In the genomic region with DNA sequence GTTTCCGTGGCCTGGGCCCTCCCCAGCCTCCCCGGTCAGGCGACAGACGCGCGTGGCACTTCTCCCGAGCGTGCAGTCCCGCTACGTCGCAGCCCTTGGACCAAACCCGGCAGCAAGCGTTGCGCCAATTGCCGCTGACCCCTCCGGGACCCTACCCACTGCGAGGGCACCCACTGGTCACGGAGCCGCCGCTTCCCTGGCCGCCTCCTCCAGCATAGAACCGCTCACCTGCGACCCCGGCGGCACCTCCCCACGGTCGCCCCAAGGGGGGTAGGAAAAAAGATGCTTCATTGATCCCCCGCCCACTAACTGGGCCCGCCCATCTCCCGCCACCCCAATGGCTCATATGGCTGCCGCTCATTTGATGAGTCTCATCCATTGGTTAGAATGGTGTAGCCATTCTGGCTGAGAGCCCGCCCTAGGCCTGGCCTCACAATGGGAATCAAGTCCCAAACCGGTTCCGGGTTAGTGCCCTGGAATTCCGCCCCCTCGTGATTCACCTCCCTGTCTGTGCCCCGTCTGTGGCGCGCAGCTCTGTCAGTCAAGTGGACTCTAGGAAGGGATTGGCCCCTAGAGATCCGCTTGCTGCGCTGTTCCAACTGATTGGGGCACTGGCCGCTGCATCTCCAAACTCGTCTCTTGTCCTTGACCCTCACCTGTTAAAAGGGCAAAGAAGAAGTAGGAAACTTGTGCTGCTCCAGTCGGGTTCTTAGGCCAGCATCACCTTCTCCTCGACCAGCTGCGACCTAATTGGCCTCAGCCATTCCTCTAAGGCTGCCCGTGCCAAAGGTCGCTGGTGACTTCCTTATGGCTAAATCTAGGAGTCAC, we compare ENCODE assay signal across 1 cellular context.
TF ChIP-seq lines count a peak whose summit lies in the region.

MSANTD4 (minus strand) TSS at position 274 of the 828 bp plus-strand sequence. CDS start 11,323 bp downstream, outside the sequence.

TF ChIP-seq in K562, 482 proteins besides CTCF, POLR2A, EP300 and RAD21 (continued from another document and continues in another):
- no peak for TF ChIP-seq ZNF318 (IDR thresholded peaks at IDR 0.05; ENCODE audit: borderline replicate concordance in 1 of 2, low read depth in 1 of 2)
- TF ChIP-seq, protein P1, sequence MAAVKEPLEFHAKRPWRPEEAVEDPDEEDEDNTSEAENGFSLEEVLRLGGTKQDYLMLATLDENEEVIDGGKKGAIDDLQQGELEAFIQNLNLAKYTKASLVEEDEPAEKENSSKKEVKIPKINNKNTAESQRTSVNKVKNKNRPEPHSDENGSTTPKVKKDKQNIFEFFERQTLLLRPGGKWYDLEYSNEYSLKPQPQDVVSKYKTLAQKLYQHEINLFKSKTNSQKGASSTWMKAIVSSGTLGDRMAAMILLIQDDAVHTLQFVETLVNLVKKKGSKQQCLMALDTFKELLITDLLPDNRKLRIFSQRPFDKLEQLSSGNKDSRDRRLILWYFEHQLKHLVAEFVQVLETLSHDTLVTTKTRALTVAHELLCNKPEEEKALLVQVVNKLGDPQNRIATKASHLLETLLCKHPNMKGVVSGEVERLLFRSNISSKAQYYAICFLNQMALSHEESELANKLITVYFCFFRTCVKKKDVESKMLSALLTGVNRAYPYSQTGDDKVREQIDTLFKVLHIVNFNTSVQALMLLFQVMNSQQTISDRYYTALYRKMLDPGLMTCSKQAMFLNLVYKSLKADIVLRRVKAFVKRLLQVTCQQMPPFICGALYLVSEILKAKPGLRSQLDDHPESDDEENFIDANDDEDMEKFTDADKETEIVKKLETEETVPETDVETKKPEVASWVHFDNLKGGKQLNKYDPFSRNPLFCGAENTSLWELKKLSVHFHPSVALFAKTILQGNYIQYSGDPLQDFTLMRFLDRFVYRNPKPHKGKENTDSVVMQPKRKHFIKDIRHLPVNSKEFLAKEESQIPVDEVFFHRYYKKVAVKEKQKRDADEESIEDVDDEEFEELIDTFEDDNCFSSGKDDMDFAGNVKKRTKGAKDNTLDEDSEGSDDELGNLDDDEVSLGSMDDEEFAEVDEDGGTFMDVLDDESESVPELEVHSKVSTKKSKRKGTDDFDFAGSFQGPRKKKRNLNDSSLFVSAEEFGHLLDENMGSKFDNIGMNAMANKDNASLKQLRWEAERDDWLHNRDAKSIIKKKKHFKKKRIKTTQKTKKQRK (IDR thresholded peaks at IDR 0.05; ENCODE audit: borderline replicate concordance, low read depth, low read length): peak; percentile 81
- 0 out of 4 replicates have a peak, but pooled peaks have one; percentile 35 to 59 for TF ChIP-seq FOXK2 (conservative IDR thresholded peaks at IDR 0.05 in 1 of 2, IDR thresholded peaks at IDR 0.05 in 1 of 2; ENCODE audit: low read depth in 2 of 2)
- TF ChIP-seq, protein P2, sequence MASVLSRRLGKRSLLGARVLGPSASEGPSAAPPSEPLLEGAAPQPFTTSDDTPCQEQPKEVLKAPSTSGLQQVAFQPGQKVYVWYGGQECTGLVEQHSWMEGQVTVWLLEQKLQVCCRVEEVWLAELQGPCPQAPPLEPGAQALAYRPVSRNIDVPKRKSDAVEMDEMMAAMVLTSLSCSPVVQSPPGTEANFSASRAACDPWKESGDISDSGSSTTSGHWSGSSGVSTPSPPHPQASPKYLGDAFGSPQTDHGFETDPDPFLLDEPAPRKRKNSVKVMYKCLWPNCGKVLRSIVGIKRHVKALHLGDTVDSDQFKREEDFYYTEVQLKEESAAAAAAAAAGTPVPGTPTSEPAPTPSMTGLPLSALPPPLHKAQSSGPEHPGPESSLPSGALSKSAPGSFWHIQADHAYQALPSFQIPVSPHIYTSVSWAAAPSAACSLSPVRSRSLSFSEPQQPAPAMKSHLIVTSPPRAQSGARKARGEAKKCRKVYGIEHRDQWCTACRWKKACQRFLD (CRISPR knock-in tag; IDR thresholded peaks at IDR 0.05): peak; percentile 58; the same call in 1 of the 2 replicates
- peak; percentile 4 for TF ChIP-seq MEIS2 (IDR thresholded peaks at IDR 0.05; ENCODE audit: partially characterized antibody)
- peak; percentile 82 for TF ChIP-seq POLR2G (IDR thresholded peaks at IDR 0.05; ENCODE audit: low read depth, low read length)
- peak; percentile 97 for TF ChIP-seq GABPA (tag; conservative IDR thresholded peaks at IDR 0.05; ENCODE audit: low read depth)
- TF ChIP-seq PML (IDR thresholded peaks at IDR 0.05; ENCODE audit: low read length): peak; percentile 30; the same call in 1 of the 2 replicates
- TF ChIP-seq ZNF23 (CRISPR knock-in tag; IDR thresholded peaks at IDR 0.05): no peak
- 0 out of 2 replicates have a peak, but pooled peaks have one; percentile 35 for TF ChIP-seq NKRF (IDR thresholded peaks at IDR 0.05; ENCODE audit: borderline replicate concordance)
- peak; percentile 83 for TF ChIP-seq EHMT2 (IDR thresholded peaks at IDR 0.05)
- TF ChIP-seq FOSL1 (tag; conservative IDR thresholded peaks at IDR 0.05): peak; percentile 93
- TF ChIP-seq SRF (CRISPR knock-in tag; IDR thresholded peaks at IDR 0.05): peak in 1 of 2 experiments; percentile 66; a peak in 2 of 4 replicates
- TF ChIP-seq, protein P3, sequence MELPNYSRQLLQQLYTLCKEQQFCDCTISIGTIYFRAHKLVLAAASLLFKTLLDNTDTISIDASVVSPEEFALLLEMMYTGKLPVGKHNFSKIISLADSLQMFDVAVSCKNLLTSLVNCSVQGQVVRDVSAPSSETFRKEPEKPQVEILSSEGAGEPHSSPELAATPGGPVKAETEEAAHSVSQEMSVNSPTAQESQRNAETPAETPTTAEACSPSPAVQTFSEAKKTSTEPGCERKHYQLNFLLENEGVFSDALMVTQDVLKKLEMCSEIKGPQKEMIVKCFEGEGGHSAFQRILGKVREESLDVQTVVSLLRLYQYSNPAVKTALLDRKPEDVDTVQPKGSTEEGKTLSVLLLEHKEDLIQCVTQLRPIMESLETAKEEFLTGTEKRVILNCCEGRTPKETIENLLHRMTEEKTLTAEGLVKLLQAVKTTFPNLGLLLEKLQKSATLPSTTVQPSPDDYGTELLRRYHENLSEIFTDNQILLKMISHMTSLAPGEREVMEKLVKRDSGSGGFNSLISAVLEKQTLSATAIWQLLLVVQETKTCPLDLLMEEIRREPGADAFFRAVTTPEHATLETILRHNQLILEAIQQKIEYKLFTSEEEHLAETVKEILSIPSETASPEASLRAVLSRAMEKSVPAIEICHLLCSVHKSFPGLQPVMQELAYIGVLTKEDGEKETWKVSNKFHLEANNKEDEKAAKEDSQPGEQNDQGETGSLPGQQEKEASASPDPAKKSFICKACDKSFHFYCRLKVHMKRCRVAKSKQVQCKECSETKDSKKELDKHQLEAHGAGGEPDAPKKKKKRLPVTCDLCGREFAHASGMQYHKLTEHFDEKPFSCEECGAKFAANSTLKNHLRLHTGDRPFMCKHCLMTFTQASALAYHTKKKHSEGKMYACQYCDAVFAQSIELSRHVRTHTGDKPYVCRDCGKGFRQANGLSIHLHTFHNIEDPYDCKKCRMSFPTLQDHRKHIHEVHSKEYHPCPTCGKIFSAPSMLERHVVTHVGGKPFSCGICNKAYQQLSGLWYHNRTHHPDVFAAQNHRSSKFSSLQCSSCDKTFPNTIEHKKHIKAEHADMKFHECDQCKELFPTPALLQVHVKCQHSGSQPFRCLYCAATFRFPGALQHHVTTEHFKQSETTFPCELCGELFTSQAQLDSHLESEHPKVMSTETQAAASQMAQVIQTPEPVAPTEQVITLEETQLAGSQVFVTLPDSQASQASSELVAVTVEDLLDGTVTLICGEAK (IDR thresholded peaks at IDR 0.05): peak; percentile 95
- TF ChIP-seq, protein P3 (CRISPR knock-in tag; IDR thresholded peaks at IDR 0.05): no peak
- TF ChIP-seq PHF20 (IDR thresholded peaks at IDR 0.05; ENCODE audit: partially characterized antibody): peak; percentile 49
